Comparison of ENCODE assay signal across 9 cellular contexts in the genomic region with DNA sequence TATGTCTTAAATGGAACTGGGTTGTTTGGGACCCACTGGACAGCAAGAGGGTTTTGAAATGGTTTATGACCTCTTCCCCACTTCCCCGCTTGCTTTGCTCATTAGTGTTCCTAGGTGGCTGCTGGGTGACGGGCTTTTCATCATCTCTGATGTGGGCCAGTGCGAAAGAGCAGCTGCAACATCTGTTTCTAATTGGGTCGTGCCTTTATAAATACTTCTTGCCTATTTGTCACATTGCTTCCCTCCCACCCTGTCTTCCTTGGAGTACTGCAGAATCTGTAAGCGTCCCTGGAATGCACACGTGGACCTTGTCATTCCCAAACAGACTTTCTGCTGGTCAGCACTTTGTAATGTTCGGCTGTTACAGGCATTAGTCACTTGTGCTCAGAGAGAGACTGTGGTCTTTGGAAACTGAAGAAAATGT. TPM values are rescaled to one million over a fixed set of nuclear protein-coding genes. Genes with fewer than 3 reads are reported as not detected.
DNase-seq lines count a peak whose midpoint lies in the region; ATAC-seq and TF ChIP-seq lines count a peak whose summit lies in the region.
"Had no signal": no experiment of that assay in that cellular context is flagged by ENCODE, and none has a peak within 500 bp of the region (broad histone marks: within the 10 kb centered on the region; RNA-seq: fewer than 3 reads in every experiment).

No MANE protein-coding gene starts in this region.

- intact Hi-C loops in sigmoid colon (cut with DNase I) = no loop called here

- peaks cover 86% of the 10 kb centered on the region for H3K4me1 ChIP-seq in adipocyte (ENCODE audit: control insufficient read depth, insufficient read depth, low read length)
- peaks cover 0 to 52% of the 10 kb centered on the region in 2 donors for H3K4me1 ChIP-seq in right atrium auricular region
- peaks cover 0 to 27% (median 17%) of the 10 kb centered on the region in 4 donors for H3K4me1 ChIP-seq in sigmoid colon

- TF ChIP-seq EP300 in sigmoid colon (IDR thresholded peaks at IDR 0.05) = peak in 2 of 4 donors; percentile 16 to 29

- 71 to 79% methylated on average over 7 of the region's 7 CpGs for WGBS in sigmoid colon, 2 donors

- TF ChIP-seq CTCF in right atrium auricular region (IDR thresholded peaks at IDR 0.05) (no peak), sigmoid colon (IDR thresholded peaks at IDR 0.05) (no peak)

- H3K9ac ChIP-seq in adipocyte (ENCODE audit: low read length) = peak overlapping the region; percentile 88

- no peak for TF ChIP-seq POLR2A in sigmoid colon (IDR thresholded peaks at IDR 0.05)

- DNase-seq in EL = peak; percentile 99
- peak; percentile 98 for DNase-seq in adipocyte (ENCODE audit: low read depth)
- peak; percentile 92 for DNase-seq in right atrium auricular region (ENCODE audit: low spot score)
- peak; percentile 92 for DNase-seq in sigmoid colon
- DNase-seq in cerebellar cortex (ENCODE audit: low spot score) = no peak
- DNase-seq in caudate nucleus (lab: John Stamatoyannopoulos, UW) = no peak

- H3K36me3 ChIP-seq in adipocyte (ENCODE audit: control insufficient read depth, insufficient read depth, low read length, severe bottlenecking) = peaks cover 12% of the 10 kb centered on the region
- H3K36me3 ChIP-seq in right atrium auricular region = no peaks in the 10 kb centered on the region
- no peaks in the 10 kb centered on the region for H3K36me3 ChIP-seq in sigmoid colon
- H3K36me3 ChIP-seq: breast epithelium had no signal

- H3K9me3 ChIP-seq in adipocyte (ENCODE audit: control insufficient read depth, low read length) (no peaks in the 10 kb centered on the region), right atrium auricular region (no peaks in the 10 kb centered on the region), sigmoid colon (no peaks in the 10 kb centered on the region)
- H3K9me3 ChIP-seq: breast epithelium had no signal

- H3K27ac ChIP-seq in right atrium auricular region (peak overlapping the region; percentile 57 to 73), sigmoid colon (peak overlapping the region; percentile 40 to 72 (median 67)), caudate nucleus (ENCODE audit: low read depth, low read length) (no peak overlapping the region)

- H3K27me3 ChIP-seq in adipocyte (replicated peaks; ENCODE audit: control insufficient read depth, insufficient read depth, low read length) (no peaks in the 10 kb centered on the region), right atrium auricular region (no peaks in the 10 kb centered on the region), sigmoid colon (no peaks in the 10 kb centered on the region)
- H3K27me3 ChIP-seq: breast epithelium had no signal

- ATAC-seq in GM21360 (IDR thresholded peaks at IDR 0.05; ENCODE audit: unreplicated experiment) (no peak), HG03521 (IDR thresholded peaks at IDR 0.05; ENCODE audit: unreplicated experiment) (no peak)

- H3K4me3 ChIP-seq in adipocyte (ENCODE audit: low read length) (peak overlapping the region; percentile 71), right atrium auricular region (no peak overlapping the region), sigmoid colon (no peak overlapping the region)
- H3K4me3 ChIP-seq: breast epithelium had no signal

RNA-seq across cellular contexts. Expression of gene SEPTIN11, which starts 35.2 kb away (rescaled TPM):
- 10 to 100 TPM; 34.9 to 59.0 TPM for total RNA-seq in right atrium auricular region
- 100 to 1,000 TPM in 2 of 4 donors, 10 to 100 TPM in 2; 43.0 to 143 (median 107) TPM for total RNA-seq in sigmoid colon
- polyA plus RNA-seq in sigmoid colon = 10 to 100 TPM; 36.4 to 46.2 (median 46.0) TPM

Comparison
In these comparisons a context has a peak if more than half of its experiments do, and no peak if none do; other contexts are left out.
1. DNase-seq: peak in EL (single experiment), adipocyte (single experiment), right atrium auricular region (single experiment) and sigmoid colon (single experiment); none in cerebellar cortex (single experiment) and caudate nucleus (0 of 61).